In genomic region chr12:103530352-103530751, GRCh38 we compare ENCODE assay signal across 1 cellular context.
TF ChIP-seq lines count a peak whose summit lies in the region.

No MANE protein-coding gene starts in this region.

TF ChIP-seq in GM12878, 131 proteins besides CTCF, POLR2A, EP300 and RAD21 (continues in another document):
- TF ChIP-seq ZNF384 (IDR thresholded peaks at IDR 0.05; ENCODE audit: borderline replicate concordance, low read depth, low read length) (no peak), RFX5 (IDR thresholded peaks at IDR 0.05; ENCODE audit: low read depth, low read length) (no peak), ATF3 (IDR thresholded peaks at IDR 0.05; ENCODE audit: borderline replicate concordance, extremely low read depth, low read depth, low read length) (no peak), IRF5 (IDR thresholded peaks at IDR 0.05; ENCODE audit: borderline replicate concordance) (no peak), NR2F1 (conservative IDR thresholded peaks at IDR 0.05) (no peak; the same call in 1 of the 2 replicates), ZNF274 (IDR thresholded peaks at IDR 0.05; ENCODE audit: insufficient read depth, insufficient read length) (no peak), ZNF207 (IDR thresholded peaks at IDR 0.05; ENCODE audit: borderline replicate concordance) (no peak), JUNB (IDR thresholded peaks at IDR 0.05) (peak; percentile 54), IRF3 (IDR thresholded peaks at IDR 0.05) (no peak), SREBF1 (IDR thresholded peaks at IDR 0.05; ENCODE audit: low read length) (no peak), MTA3 (IDR thresholded peaks at IDR 0.05; ENCODE audit: borderline replicate concordance, low read length) (no peak), E4F1 (IDR thresholded peaks at IDR 0.05; ENCODE audit: borderline replicate concordance, partially characterized antibody) (no peak), BRCA1 (IDR thresholded peaks at IDR 0.05; ENCODE audit: low read depth, low read length) (no peak), POU2F2 (IDR thresholded peaks at IDR 0.05; ENCODE audit: borderline replicate concordance, low read depth, low read length) (no peak), IRF4 (IDR thresholded peaks at IDR 0.05; ENCODE audit: low read depth, low read length) (0 out of 2 replicates have a peak, but pooled peaks have one; percentile 28), STAT3 (IDR thresholded peaks at IDR 0.05; ENCODE audit: low read depth, low read length) (no peak), RCOR1 (conservative IDR thresholded peaks at IDR 0.05; ENCODE audit: low read depth, low read length) (no peak), BCL3 (IDR thresholded peaks at IDR 0.05; ENCODE audit: borderline replicate concordance, insufficient read depth, low read depth, low read length, poor library complexity, severe bottlenecking) (peak; percentile 26), ZBTB33 (IDR thresholded peaks at IDR 0.05) (no peak), SRF (IDR thresholded peaks at IDR 0.05; ENCODE audit: low read depth in 2 of 2, low read length in 2 of 2) (0 out of 4 replicates have a peak, but pooled peaks of 1 of the 2 experiments have one; percentile 10), BCLAF1 (IDR thresholded peaks at IDR 0.05) (no peak), SKIL (IDR thresholded peaks at IDR 0.05; ENCODE audit: low read depth, poor library complexity, severe bottlenecking) (no peak), ATF2 (IDR thresholded peaks at IDR 0.05; ENCODE audit: low read length) (no peak), USF2 (IDR thresholded peaks at IDR 0.05; ENCODE audit: borderline replicate concordance, low read depth, low read length) (no peak), HCFC1 (IDR thresholded peaks at IDR 0.05; ENCODE audit: low read length) (no peak), REST (IDR thresholded peaks at IDR 0.05; ENCODE audit: low read depth, low read length) (no peak), TCF7 (IDR thresholded peaks at IDR 0.05; ENCODE audit: borderline replicate concordance) (no peak), MTA2 (IDR thresholded peaks at IDR 0.05; ENCODE audit: low read depth) (peak; percentile 64), RAD51 (IDR thresholded peaks at IDR 0.05) (no peak), RB1 (IDR thresholded peaks at IDR 0.05; ENCODE audit: borderline replicate concordance) (no peak), RBBP5 (conservative IDR thresholded peaks at IDR 0.05) (no peak), STAT1 (conservative IDR thresholded peaks at IDR 0.05) (no peak), NFIC (IDR thresholded peaks at IDR 0.05; ENCODE audit: low read depth, low read length) (no peak), NR2C2 (IDR thresholded peaks at IDR 0.05; ENCODE audit: borderline replicate concordance, control insufficient read depth, insufficient read length, low read depth) (no peak), ZNF622 (IDR thresholded peaks at IDR 0.05) (no peak), WRNIP1 (IDR thresholded peaks at IDR 0.05; ENCODE audit: borderline replicate concordance, low read depth, low read length) (no peak), PAX5 (IDR thresholded peaks at IDR 0.05; ENCODE audit: borderline replicate concordance, low read depth, low read length) (no peak), PKNOX1 (IDR thresholded peaks at IDR 0.05) (no peak)
